Comparison of ENCODE assay signal across 1 cellular context in genomic region chr17:82003411-82004381, GRCh38.
TF ChIP-seq lines count a peak whose summit lies in the region.

No MANE protein-coding gene starts in this region.

TF ChIP-seq in K562, 482 proteins besides CTCF, POLR2A, EP300 and RAD21:
- no peak for TF ChIP-seq SPI1 (IDR thresholded peaks at IDR 0.05; ENCODE audit: borderline replicate concordance, low read depth, low read length)
- 0 out of 2 replicates have a peak, but pooled peaks have one; percentile 10 for TF ChIP-seq POLR2G (IDR thresholded peaks at IDR 0.05; ENCODE audit: low read depth, low read length)
